1 cellular context compared by ENCODE assay signal in the genomic region with DNA sequence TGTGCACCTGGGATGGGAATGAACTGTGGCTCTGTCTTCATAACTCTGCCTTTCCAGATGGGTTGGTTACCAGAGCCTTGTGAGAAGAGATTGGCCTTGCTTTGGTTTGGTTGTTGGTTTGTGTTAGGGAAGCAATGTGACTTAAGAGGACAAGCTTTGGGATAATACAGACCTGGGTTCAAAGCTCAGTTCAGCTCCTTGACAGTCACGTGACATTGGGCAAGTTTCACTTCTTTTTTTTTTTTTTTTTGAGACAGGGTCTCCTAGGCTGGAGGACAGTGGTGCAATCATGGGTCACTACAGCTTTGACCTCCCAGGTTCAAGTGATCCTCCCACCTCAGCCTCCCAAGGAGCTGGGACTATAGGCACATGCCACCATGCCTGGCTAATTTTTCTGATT.
TF ChIP-seq lines count a peak whose summit lies in the region.

No MANE protein-coding gene starts in this region.

TF ChIP-seq in HepG2, 621 proteins besides CTCF, POLR2A, EP300 and RAD21:
- peak; percentile 48; the same call in 1 of the 2 replicates for TF ChIP-seq LCORL (IDR thresholded peaks at IDR 0.05)
- TF ChIP-seq LCORL (CRISPR knock-in tag; IDR thresholded peaks at IDR 0.05), result no peak
- TF ChIP-seq ZNF776 (CRISPR knock-in tag; IDR thresholded peaks at IDR 0.05), result no peak
- TF ChIP-seq, protein P1, sequence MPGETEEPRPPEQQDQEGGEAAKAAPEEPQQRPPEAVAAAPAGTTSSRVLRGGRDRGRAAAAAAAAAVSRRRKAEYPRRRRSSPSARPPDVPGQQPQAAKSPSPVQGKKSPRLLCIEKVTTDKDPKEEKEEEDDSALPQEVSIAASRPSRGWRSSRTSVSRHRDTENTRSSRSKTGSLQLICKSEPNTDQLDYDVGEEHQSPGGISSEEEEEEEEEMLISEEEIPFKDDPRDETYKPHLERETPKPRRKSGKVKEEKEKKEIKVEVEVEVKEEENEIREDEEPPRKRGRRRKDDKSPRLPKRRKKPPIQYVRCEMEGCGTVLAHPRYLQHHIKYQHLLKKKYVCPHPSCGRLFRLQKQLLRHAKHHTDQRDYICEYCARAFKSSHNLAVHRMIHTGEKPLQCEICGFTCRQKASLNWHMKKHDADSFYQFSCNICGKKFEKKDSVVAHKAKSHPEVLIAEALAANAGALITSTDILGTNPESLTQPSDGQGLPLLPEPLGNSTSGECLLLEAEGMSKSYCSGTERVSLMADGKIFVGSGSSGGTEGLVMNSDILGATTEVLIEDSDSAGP (CRISPR knock-in tag; IDR thresholded peaks at IDR 0.05; ENCODE audit: borderline replicate concordance), result no peak
- peak; percentile 87 for TF ChIP-seq RAD51 (IDR thresholded peaks at IDR 0.05; ENCODE audit: borderline replicate concordance)
- TF ChIP-seq, protein P2, sequence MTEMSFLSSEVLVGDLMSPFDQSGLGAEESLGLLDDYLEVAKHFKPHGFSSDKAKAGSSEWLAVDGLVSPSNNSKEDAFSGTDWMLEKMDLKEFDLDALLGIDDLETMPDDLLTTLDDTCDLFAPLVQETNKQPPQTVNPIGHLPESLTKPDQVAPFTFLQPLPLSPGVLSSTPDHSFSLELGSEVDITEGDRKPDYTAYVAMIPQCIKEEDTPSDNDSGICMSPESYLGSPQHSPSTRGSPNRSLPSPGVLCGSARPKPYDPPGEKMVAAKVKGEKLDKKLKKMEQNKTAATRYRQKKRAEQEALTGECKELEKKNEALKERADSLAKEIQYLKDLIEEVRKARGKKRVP (CRISPR knock-in tag; IDR thresholded peaks at IDR 0.05), result no peak
- TF ChIP-seq, protein P3, sequence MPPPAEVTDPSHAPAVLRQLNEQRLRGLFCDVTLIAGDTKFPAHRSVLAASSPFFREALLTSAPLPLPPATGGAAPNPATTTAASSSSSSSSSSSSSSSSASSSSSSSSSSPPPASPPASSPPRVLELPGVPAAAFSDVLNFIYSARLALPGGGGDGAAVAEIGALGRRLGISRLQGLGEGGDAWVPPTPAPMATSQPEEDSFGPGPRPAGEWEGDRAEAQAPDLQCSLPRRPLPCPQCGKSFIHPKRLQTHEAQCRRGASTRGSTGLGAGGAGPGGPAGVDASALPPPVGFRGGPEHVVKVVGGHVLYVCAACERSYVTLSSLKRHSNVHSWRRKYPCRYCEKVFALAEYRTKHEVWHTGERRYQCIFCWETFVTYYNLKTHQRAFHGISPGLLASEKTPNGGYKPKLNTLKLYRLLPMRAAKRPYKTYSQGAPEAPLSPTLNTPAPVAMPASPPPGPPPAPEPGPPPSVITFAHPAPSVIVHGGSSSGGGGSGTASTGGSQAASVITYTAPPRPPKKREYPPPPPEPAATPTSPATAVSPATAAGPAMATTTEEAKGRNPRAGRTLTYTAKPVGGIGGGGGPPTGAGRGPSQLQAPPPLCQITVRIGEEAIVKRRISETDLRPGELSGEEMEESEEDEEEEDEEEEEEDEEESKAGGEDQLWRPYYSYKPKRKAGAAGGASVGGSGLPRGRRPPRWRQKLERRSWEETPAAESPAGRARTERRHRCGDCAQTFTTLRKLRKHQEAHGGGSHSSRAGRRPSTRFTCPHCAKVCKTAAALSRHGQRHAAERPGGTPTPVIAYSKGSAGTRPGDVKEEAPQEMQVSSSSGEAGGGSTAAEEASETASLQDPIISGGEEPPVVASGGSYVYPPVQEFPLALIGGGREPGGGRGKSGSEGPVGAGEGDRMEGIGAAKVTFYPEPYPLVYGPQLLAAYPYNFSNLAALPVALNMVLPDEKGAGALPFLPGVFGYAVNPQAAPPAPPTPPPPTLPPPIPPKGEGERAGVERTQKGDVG (CRISPR knock-in tag; IDR thresholded peaks at IDR 0.05; ENCODE audit: borderline replicate concordance), result no peak
- no peak for TF ChIP-seq MTA3 (CRISPR knock-in tag; IDR thresholded peaks at IDR 0.05)
- TF ChIP-seq, protein P4, sequence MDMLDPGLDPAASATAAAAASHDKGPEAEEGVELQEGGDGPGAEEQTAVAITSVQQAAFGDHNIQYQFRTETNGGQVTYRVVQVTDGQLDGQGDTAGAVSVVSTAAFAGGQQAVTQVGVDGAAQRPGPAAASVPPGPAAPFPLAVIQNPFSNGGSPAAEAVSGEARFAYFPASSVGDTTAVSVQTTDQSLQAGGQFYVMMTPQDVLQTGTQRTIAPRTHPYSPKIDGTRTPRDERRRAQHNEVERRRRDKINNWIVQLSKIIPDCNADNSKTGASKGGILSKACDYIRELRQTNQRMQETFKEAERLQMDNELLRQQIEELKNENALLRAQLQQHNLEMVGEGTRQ (IDR thresholded peaks at IDR 0.05; ENCODE audit: low read depth, low read length), result peak; percentile 31; the same call in 1 of the 2 replicates
- TF ChIP-seq, protein P4 (CRISPR knock-in tag; IDR thresholded peaks at IDR 0.05; ENCODE audit: borderline replicate concordance), result no peak
- TF ChIP-seq, protein P5, sequence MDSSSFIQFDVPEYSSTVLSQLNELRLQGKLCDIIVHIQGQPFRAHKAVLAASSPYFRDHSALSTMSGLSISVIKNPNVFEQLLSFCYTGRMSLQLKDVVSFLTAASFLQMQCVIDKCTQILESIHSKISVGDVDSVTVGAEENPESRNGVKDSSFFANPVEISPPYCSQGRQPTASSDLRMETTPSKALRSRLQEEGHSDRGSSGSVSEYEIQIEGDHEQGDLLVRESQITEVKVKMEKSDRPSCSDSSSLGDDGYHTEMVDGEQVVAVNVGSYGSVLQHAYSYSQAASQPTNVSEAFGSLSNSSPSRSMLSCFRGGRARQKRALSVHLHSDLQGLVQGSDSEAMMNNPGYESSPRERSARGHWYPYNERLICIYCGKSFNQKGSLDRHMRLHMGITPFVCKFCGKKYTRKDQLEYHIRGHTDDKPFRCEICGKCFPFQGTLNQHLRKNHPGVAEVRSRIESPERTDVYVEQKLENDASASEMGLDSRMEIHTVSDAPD (CRISPR knock-in tag; IDR thresholded peaks at IDR 0.05), result no peak
- TF ChIP-seq HHEX (CRISPR knock-in tag; IDR thresholded peaks at IDR 0.05), result no peak
- TF ChIP-seq PPARG (CRISPR knock-in tag; conservative IDR thresholded peaks at IDR 0.05), result no peak
- TF ChIP-seq ZNF563 (CRISPR knock-in tag; IDR thresholded peaks at IDR 0.05), result no peak
- TF ChIP-seq KAT8 (CRISPR knock-in tag; IDR thresholded peaks at IDR 0.05), result no peak
- TF ChIP-seq, protein P6, sequence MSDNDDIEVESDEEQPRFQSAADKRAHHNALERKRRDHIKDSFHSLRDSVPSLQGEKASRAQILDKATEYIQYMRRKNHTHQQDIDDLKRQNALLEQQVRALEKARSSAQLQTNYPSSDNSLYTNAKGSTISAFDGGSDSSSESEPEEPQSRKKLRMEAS (IDR thresholded peaks at IDR 0.05), result no peak
- TF ChIP-seq ZNF263 (CRISPR knock-in tag; IDR thresholded peaks at IDR 0.05), result no peak
- TF ChIP-seq NFKB2 (CRISPR knock-in tag; IDR thresholded peaks at IDR 0.05; ENCODE audit: borderline replicate concordance), result no peak
- TF ChIP-seq TCF12 (IDR thresholded peaks at IDR 0.05), result no peak
- no peak for TF ChIP-seq TCF12 (CRISPR knock-in tag; IDR thresholded peaks at IDR 0.05)
